10 cellular contexts compared by ENCODE assay signal in the genomic region with DNA sequence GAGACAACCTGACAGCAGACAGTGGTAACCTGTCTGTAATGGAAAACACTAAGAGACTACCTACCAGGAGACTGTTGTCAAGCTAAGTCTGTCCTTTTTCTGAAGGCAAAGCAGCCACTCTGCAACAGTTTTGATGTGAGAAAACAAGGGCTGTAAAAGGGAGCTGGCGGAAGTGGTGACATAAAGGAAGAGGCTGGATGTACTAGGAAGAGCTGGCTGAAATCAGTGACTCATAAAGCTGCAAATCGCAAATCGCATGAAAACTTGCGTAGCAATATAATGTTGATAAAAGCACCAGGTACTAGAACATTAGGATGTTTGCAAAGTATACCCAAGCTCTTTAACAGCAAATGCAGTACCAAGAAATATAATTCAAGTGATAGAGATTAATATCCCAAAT. TPM values are rescaled to one million over a fixed set of nuclear protein-coding genes. Genes with fewer than 3 reads are reported as not detected.
A peak's percentile ranks its signal among the peaks of the same experiment; 100 is the strongest.
DNase-seq lines count a peak whose midpoint lies in the region; ATAC-seq and TF ChIP-seq lines count a peak whose summit lies in the region.
"Had no signal": no experiment of that assay in that cellular context is flagged by ENCODE, and none has a peak within 500 bp of the region (broad histone marks: within the 10 kb centered on the region; RNA-seq: fewer than 3 reads in every experiment).

No MANE protein-coding gene starts in this region.

- in situ Hi-C loops in Panc1 (cut with HindIII; ENCODE audit: low pct_unique_long_range_greater_than_20kb, low sequenced_read_pairs): no loop called here

- H3K27ac ChIP-seq in Panc1 (ENCODE audit: low read length): peak overlapping the region; percentile 98

- H3K4me3 Mint-ChIP-seq in effector memory CD8-positive, alpha-beta T cell: peak overlapping the region; percentile 93

- H3K4me1 Mint-ChIP-seq in effector memory CD8-positive, alpha-beta T cell (ENCODE audit: low read depth in 2 of 2): peaks cover 35 to 41% of the 10 kb centered on the region in 2 donors

- H3K27me3 Mint-ChIP-seq in effector memory CD8-positive, alpha-beta T cell: no peaks in the 10 kb centered on the region

- intact Hi-C loops in Panc1 (cut with micrococcal nuclease; ENCODE audit: unreplicated experiment): loop anchor here (10.0 kb wide), 2 partner anchors 83 to 113 kb away; a partner anchor contains a TSS

- H3K36me3 ChIP-seq in Panc1 (ENCODE audit: control insufficient read depth, insufficient read depth, low read length): peaks cover 45% of the 10 kb centered on the region

- H3K9me3 Mint-ChIP-seq in effector memory CD8-positive, alpha-beta T cell: no peaks in the 10 kb centered on the region

- CTCF ChIA-PET in Panc1 (lab: Charles Lee): no interaction called here

- BruUV-seq in Panc1 (replicated peaks; lab: Mats Ljungman, UMichigan): no TSS peak

- H3K27ac Mint-ChIP-seq in effector memory CD8-positive, alpha-beta T cell: peak overlapping the region; percentile 22 to 97

- DNase-seq in NOMO-1 treated with DMSO at 0.1 percent for 48 hours (lab: John Stamatoyannopoulos, UW; ENCODE audit: unreplicated experiment) (peak; percentile 26), NOMO-1 treated with dmso at 0.1 percent for 144 hours (lab: John Stamatoyannopoulos, UW; ENCODE audit: unreplicated experiment) (no peak), Panc1 (ENCODE audit: low read depth, low spot score) (no peak), retinal pigment epithelial cell (ENCODE audit: low read depth) (no peak), ureter (ENCODE audit: low spot score) (no peak)
- DNase-seq in effector memory CD8-positive, alpha-beta T cell: no peak
- DNase-seq in activated CD8-positive, alpha-beta memory T cell treated with anti-CD3 and anti-CD28 coated beads, Interleukin-2, amount 50 U/mL, for 4 hours: no peak
- DNase-seq: 8988T, spleen had no signal

- H3K4me3 ChIP-seq in Panc1 (ENCODE audit: low read depth in 2 of 2, low read length in 2 of 2): peak overlapping the region; percentile 96 to 100
- peak overlapping the region; percentile 92 for H3K4me3 ChIP-seq in retinal pigment epithelial cell (ENCODE audit: low read length)

- no peaks in the 10 kb centered on the region for H3K27me3 ChIP-seq in Panc1 (ENCODE audit: control insufficient read depth, insufficient read depth, low read length)
- H3K27me3 ChIP-seq: spleen had no signal

- POLR2A ChIA-PET in Panc1 (lab: Charles Lee): no interaction called here

- no peaks in the 10 kb centered on the region for H3K9me3 ChIP-seq in Panc1 (ENCODE audit: control insufficient read depth, insufficient read depth, low read depth, low read length)
- H3K9me3 ChIP-seq: spleen had no signal

- H3K4me1 ChIP-seq in Panc1 (ENCODE audit: control insufficient read depth, insufficient read depth, low read length): peaks cover 30% of the 10 kb centered on the region

- TF ChIP-seq CTCF in Panc1 (IDR thresholded peaks at IDR 0.05) (no peak), retinal pigment epithelial cell (conservative IDR thresholded peaks at IDR 0.05; ENCODE audit: low read depth, low read length) (no peak)

- ATAC-seq in Panc1 (no peak), HG03139 (IDR thresholded peaks at IDR 0.05; ENCODE audit: unreplicated experiment) (no peak)
- no peak for ATAC-seq in effector memory CD8-positive, alpha-beta T cell (replicated peaks)

- H3K36me3 Mint-ChIP-seq in effector memory CD8-positive, alpha-beta T cell (ENCODE audit: insufficient read depth): peaks cover 48% of the 10 kb centered on the region

RNA-seq across cellular contexts. Expression of a gene that starts 1.4 kb away (rescaled TPM):
- total RNA-seq in Panc1 (2021; ENCODE audit: unreplicated experiment): 125 TPM
- 105 TPM for polyA plus RNA-seq in Panc1 (2012; ENCODE audit: insufficient read length)
- total RNA-seq in ureter: 76.1 TPM

RNA-seq across cellular contexts. Expression of a gene that starts 1.8 kb away (rescaled TPM):
- total RNA-seq in Panc1 (2021; ENCODE audit: unreplicated experiment) (30.4 TPM), ureter (6.6 TPM)
- 21.6 TPM for polyA plus RNA-seq in Panc1 (2012; ENCODE audit: insufficient read length)
